9 cellular contexts compared by ENCODE assay signal in the genomic region with DNA sequence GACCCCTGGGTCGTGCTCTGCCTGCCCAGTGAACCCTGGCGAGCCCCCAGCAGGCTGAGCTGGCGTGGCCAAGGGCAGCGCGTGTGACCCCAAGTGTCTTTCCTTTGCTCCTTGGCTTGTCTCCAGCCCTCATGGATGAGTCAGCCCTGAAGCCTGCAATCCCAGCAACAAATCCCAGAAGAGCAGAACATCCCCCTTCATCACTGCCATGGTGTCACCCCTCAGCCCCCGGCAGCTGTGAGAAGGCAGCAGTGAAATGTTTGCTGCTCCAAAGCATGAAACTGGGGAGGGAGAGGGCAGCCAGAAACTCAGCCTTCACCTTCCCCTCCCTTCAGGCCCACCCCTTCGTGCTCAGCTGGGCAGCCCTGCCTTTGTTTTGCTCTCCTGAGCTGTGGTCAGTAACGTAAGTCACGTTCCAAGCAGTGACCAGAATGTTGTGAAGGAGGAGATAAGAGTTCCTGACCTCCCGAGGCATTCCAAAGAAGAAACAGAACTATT. TPM values are rescaled to one million over a fixed set of nuclear protein-coding genes. Genes with fewer than 3 reads are reported as not detected.
DNase-seq lines count a peak whose midpoint lies in the region; ATAC-seq and TF ChIP-seq lines count a peak whose summit lies in the region.
"Had no signal": no experiment of that assay in that cellular context is flagged by ENCODE, and none has a peak within 500 bp of the region (broad histone marks: within the 10 kb centered on the region; RNA-seq: fewer than 3 reads in every experiment).

No MANE protein-coding gene starts in this region.

- H3K4me2 ChIP-seq in neuronal stem cell (ENCODE audit: insufficient read depth, low read length, poor library complexity, severe bottlenecking), result no peak overlapping the region

- TF ChIP-seq CTCF in AG09309 (IDR thresholded peaks at IDR 0.05; ENCODE audit: control insufficient read depth, insufficient read depth, low read depth, low read length, missing control alignments) (no peak), Panc1 (IDR thresholded peaks at IDR 0.05) (no peak), esophagus muscularis mucosa (IDR thresholded peaks at IDR 0.05) (no peak)

- in situ Hi-C loops in Panc1 (cut with HindIII; ENCODE audit: low pct_unique_long_range_greater_than_20kb, low sequenced_read_pairs), result no loop called here

- H2AK5ac ChIP-seq in neuronal stem cell (ENCODE audit: low read depth, low read length), result no peak overlapping the region

- H4K8ac ChIP-seq in neuronal stem cell (ENCODE audit: low read depth, low read length), result no peak overlapping the region

- H3K9ac ChIP-seq in neuronal stem cell (ENCODE audit: low read depth, low read length, poor library complexity), result no peak overlapping the region

- peaks cover 20% of the 10 kb centered on the region for H3K4me1 ChIP-seq in Panc1 (ENCODE audit: control insufficient read depth, insufficient read depth, low read length)
- peaks cover 38 to 60% (median 43%) of the 10 kb centered on the region in 4 donors for H3K4me1 ChIP-seq in esophagus muscularis mucosa
- peaks cover 19 to 20% of the 10 kb centered on the region in 2 donors for H3K4me1 ChIP-seq in neuronal stem cell (ENCODE audit: control insufficient read depth in 2 of 2, insufficient read depth in 1 of 2, low read depth in 1 of 2, low read length in 2 of 2)

- no TSS peak for BruUV-seq in Panc1 (replicated peaks; lab: Mats Ljungman, UMichigan)

- POLR2A ChIA-PET in Panc1 (lab: Charles Lee), result no interaction called here

- no peak overlapping the region for H2BK120ac ChIP-seq in neuronal stem cell (ENCODE audit: low read depth, low read length)

- H4K91ac ChIP-seq in neuronal stem cell (ENCODE audit: low read depth, low read length, poor library complexity), result no peak overlapping the region

- H2BK12ac ChIP-seq in neuronal stem cell (ENCODE audit: low read length), result no peak overlapping the region

- no peak overlapping the region for H3K23ac ChIP-seq in neuronal stem cell (ENCODE audit: low read depth, low read length, poor library complexity)

- intact Hi-C loops in Panc1 (cut with micrococcal nuclease; ENCODE audit: unreplicated experiment), result no loop called here
- intact Hi-C loops in esophagus muscularis mucosa (cut with DNase I), result no loop called here

- H3K18ac ChIP-seq in neuronal stem cell (ENCODE audit: low read length), result no peak overlapping the region

- H2BK15ac ChIP-seq in neuronal stem cell (ENCODE audit: low read length), result no peak overlapping the region

- H3K27me3 ChIP-seq in Panc1 (ENCODE audit: control insufficient read depth, insufficient read depth, low read length) (no peaks in the 10 kb centered on the region), esophagus muscularis mucosa (no peaks in the 10 kb centered on the region), neuronal stem cell (ENCODE audit: control insufficient read depth in 3 of 3, insufficient read depth in 3 of 3, low read depth in 1 of 3, low read length in 3 of 3) (no peaks in the 10 kb centered on the region)

- no peaks in the 10 kb centered on the region for H3K79me1 ChIP-seq in neuronal stem cell (ENCODE audit: low read depth, low read length)

- H2BK5ac ChIP-seq in neuronal stem cell (ENCODE audit: low read length), result no peak overlapping the region

- H3K4me3 ChIP-seq in AG09309 (ENCODE audit: control insufficient read depth, low read depth, low read length) (no peak overlapping the region), Panc1 (ENCODE audit: low read depth in 2 of 2, low read length in 2 of 2) (no peak overlapping the region), esophagus muscularis mucosa (peak overlapping the region in 1 of 4 donors; percentile 20), neuronal stem cell (ENCODE audit: low read length in 2 of 2) (no peak overlapping the region)

- H2AFZ ChIP-seq in neuronal stem cell (ENCODE audit: low read length), result peak overlapping the region; percentile 33

- CTCF ChIA-PET in Panc1 (lab: Charles Lee), result no interaction called here

- H3K9me3 ChIP-seq in Panc1 (ENCODE audit: control insufficient read depth, insufficient read depth, low read depth, low read length) (no peaks in the 10 kb centered on the region), esophagus muscularis mucosa (no peaks in the 10 kb centered on the region), neuronal stem cell (replicated peaks in 1 of 2; ENCODE audit: control insufficient read depth in 2 of 2, insufficient read depth in 1 of 2, low read depth in 1 of 2, low read length in 2 of 2) (no peaks in the 10 kb centered on the region)

- H3K36me3 ChIP-seq in Panc1 (ENCODE audit: control insufficient read depth, insufficient read depth, low read length) (no peaks in the 10 kb centered on the region), esophagus muscularis mucosa (peaks cover 0 to 25% (median 13%) of the 10 kb centered on the region in 4 donors), neuronal stem cell (replicated peaks in 1 of 2; ENCODE audit: control insufficient read depth in 2 of 2, insufficient read depth in 2 of 2, low read length in 2 of 2) (peaks cover 0 to 1% of the 10 kb centered on the region in 2 donors)

- TF ChIP-seq POLR2A in esophagus muscularis mucosa (IDR thresholded peaks at IDR 0.05; ENCODE audit: low read depth), result no peak

- no peak overlapping the region for H3K14ac ChIP-seq in neuronal stem cell (ENCODE audit: low read length)

- no peak overlapping the region for H3K4ac ChIP-seq in neuronal stem cell (ENCODE audit: low read length)

- H3K27ac ChIP-seq in Panc1 (ENCODE audit: low read length), result peak overlapping the region; percentile 76
- peak overlapping the region; percentile 71 to 81 (median 76) for H3K27ac ChIP-seq in esophagus muscularis mucosa (replicated peaks in 1 of 4)
- no peak overlapping the region for H3K27ac ChIP-seq in neuronal stem cell (replicated peaks; ENCODE audit: low read length)

- DNase-seq in AG09309 (ENCODE audit: low read depth) (peak; percentile 71), Panc1 (ENCODE audit: low read depth, low spot score) (peak; percentile 25), esophagus muscularis mucosa (ENCODE audit: extremely low spot score) (peak; percentile 95), neuronal stem cell (ENCODE audit: low spot score) (no peak), NCI-H748 treated with DMSO at 0.1 percent for 48 hours (lab: John Stamatoyannopoulos, UW) (no peak), AML-193 (lab: John Stamatoyannopoulos, UW) (no peak)
- DNase-seq: stimulated activated CD4-positive, alpha-beta T cell treated with anti-CD3 and anti-CD28 coated beads, Interleukin-4, amount 100 ng/mL, for 24 hours had no signal

- peak; percentile 79 for ATAC-seq in Panc1
- ATAC-seq in GM21737 (IDR thresholded peaks at IDR 0.05; ENCODE audit: unreplicated experiment), result no peak
- ATAC-seq in HG03135 (IDR thresholded peaks at IDR 0.05; ENCODE audit: unreplicated experiment), result no peak

- TF ChIP-seq EP300 in esophagus muscularis mucosa (IDR thresholded peaks at IDR 0.05), result no peak

- WGBS in esophagus muscularis mucosa, result 15% methylated on average over 8 of the region's 10 CpGs
- WGBS in neuronal stem cell (ENCODE audit: extremely low coverage in 2 of 2, insufficient read length in 2 of 2, insufficient replicate concordance in 1 of 2), 2 donors, result no CpG with 5 or more reads among the region's 10 CpGs

RNA-seq across cellular contexts. Expression of a gene that starts 29.8 kb away (rescaled TPM):
- total RNA-seq in Panc1 (2021; ENCODE audit: unreplicated experiment) (39.9 TPM), esophagus muscularis mucosa (10 to 100 TPM in 3 of 4 donors, 1 to 10 TPM in 1; 6.6 to 11.4 (median 10.3) TPM)
- polyA plus RNA-seq in Panc1 (2012; ENCODE audit: insufficient read length), result 44.4 TPM
- polyA plus RNA-seq in neuronal stem cell (2013, experiment 1 of 2), result 0.61 TPM
- polyA plus RNA-seq in neuronal stem cell (2013, experiment 2 of 2), result 0.65 TPM

RNA-seq across cellular contexts. Expression of a gene that starts 49.8 kb away (rescaled TPM):
- total RNA-seq in Panc1 (2021; ENCODE audit: unreplicated experiment) (0.15 TPM), esophagus muscularis mucosa (10 to 100 TPM; 23.5 to 55.5 (median 29.8) TPM)
- polyA plus RNA-seq in Panc1 (2012; ENCODE audit: insufficient read length), result 0.12 TPM
- 0.13 TPM for polyA plus RNA-seq in neuronal stem cell (2013, experiment 1 of 2)
- polyA plus RNA-seq in neuronal stem cell (2013, experiment 2 of 2), result 0.10 TPM

Comparison
In these comparisons a context has a peak if more than half of its experiments do, and no peak if none do; other contexts are left out.
1. DNase-seq: peak in AG09309 (single experiment), Panc1 (single experiment) and esophagus muscularis mucosa (single experiment); none in neuronal stem cell (single experiment), NCI-H748 treated with DMSO at 0.1 percent for 48 hours (single experiment) and AML-193 (0 of 2).
2. RNA of a gene that starts 49.8 kb away (total RNA-seq): 23.5 to 55.5 TPM in esophagus muscularis mucosa; 0.15 TPM in Panc1 (single experiment); every median in the first group is over 10 times any median in the second.